In the genomic region with DNA sequence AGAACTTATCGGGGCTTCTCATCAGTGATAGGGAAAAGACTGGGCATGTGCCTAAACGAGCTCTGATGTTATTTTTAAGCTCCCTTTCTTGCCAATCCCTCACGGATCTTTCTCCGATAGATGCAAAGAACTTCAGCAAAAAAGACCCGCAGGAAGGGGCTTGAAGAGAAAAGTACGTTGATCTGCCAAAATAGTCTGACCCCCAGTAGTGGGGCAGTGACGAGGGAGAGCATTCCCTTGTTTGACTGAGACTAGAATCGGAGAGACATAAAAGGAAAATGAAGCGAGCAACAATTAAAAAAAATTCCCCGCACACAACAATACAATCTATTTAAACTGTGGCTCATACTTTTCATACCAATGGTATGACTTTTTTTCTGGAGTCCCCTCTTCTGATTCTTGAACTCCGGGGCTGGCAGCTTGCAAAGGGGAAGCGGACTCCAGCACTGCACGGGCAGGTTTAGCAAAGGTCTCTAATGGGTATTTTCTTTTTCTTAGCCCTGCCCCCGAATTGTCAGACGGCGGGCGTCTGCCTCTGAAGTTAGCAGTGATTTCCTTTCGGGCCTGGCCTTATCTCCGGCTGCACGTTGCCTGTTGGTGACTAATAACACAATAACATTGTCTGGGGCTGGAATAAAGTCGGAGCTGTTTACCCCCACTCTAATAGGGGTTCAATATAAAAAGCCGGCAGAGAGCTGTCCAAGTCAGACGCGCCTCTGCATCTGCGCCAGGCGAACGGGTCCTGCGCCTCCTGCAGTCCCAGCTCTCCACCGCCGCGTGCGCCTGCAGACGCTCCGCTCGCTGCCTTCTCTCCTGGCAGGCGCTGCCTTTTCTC, we compare ENCODE assay signal across 8 cellular contexts. TPM values are rescaled to one million over a fixed set of nuclear protein-coding genes. Genes with fewer than 3 reads are reported as not detected.
DNase-seq lines count a peak whose midpoint lies in the region; ATAC-seq and TF ChIP-seq lines count a peak whose summit lies in the region.

A gene (plus strand): TSS at position 707 of the 835 bp plus-strand sequence. CDS start 269 bp downstream, outside the sequence.

- CTCF ChIA-PET in CD4-positive, alpha-beta T cell (lab: Charles Lee): interaction anchor here (0.9 to 1.7 kb wide), 5 partner anchors 12 to 635 kb away, joined by 3 to 5 read pairs (median 4); no protein-coding TSS in a partner anchor
- CTCF ChIA-PET in OCI-LY7 (lab: Charles Lee; ENCODE audit: unreplicated experiment): interaction anchor here (0.5 to 0.9 kb wide), 3 partner anchors 10 to 319 kb away, joined by 3 to 4 read pairs (median 4); no protein-coding TSS in a partner anchor

- H3K4me3 Mint-ChIP-seq in CD4-positive, alpha-beta T cell: peak within 1 kb of the TSS; percentile 89
- peak within 1 kb of the TSS; percentile 93 for H3K4me3 Mint-ChIP-seq in activated T-helper 17 cell treated with anti-CD3 and anti-CD28 coated beads, Interleukin-2, amount 50 U/mL, for 72 hours
- H3K4me3 Mint-ChIP-seq in nephron progenitor cell: peak within 1 kb of the TSS; percentile 89

- H3K4me2 ChIP-seq in OCI-LY7 (ENCODE audit: low read length): peak within 1 kb of the TSS; percentile 60

- H3K79me2 ChIP-seq in OCI-LY7 (ENCODE audit: insufficient read depth, low read depth, low read length): no peaks in the 10 kb centered on the region

- peak; percentile 9 for TF ChIP-seq CTCF in CD4-positive, alpha-beta T cell (IDR thresholded peaks at IDR 0.05)
- TF ChIP-seq CTCF in OCI-LY7 (conservative IDR thresholded peaks at IDR 0.05; ENCODE audit: low read length) (peak; percentile 45; the same call in 1 of the 2 replicates), foreskin fibroblast (IDR thresholded peaks at IDR 0.05; ENCODE audit: low read depth, low read length) (peak; percentile 61), nephron progenitor cell (IDR thresholded peaks at IDR 0.05) (peak; percentile 37)

- POLR2A ChIA-PET in CD4-positive, alpha-beta T cell (lab: Charles Lee): interaction anchor here (0.6 to 1.2 kb wide), 5 partner anchors 10 to 1012 kb away, joined by 3 to 4 read pairs (median 3); no protein-coding TSS in a partner anchor
- POLR2A ChIA-PET in OCI-LY7 (lab: Charles Lee): interaction anchor here (1.0 kb wide), 1 partner anchor 10 kb away, joined by 3 read pairs; no protein-coding TSS in a partner anchor

- no peaks in the 10 kb centered on the region for H4K20me1 ChIP-seq in OCI-LY7 (ENCODE audit: insufficient read depth, low read length)

- intact Hi-C loops in CD4-positive, alpha-beta T cell (cut with DNase I, micrococcal nuclease): loop anchor here (1.0 kb wide), 2 partner anchors 634 to 635 kb away; no protein-coding TSS in a partner anchor
- intact Hi-C loops in OCI-LY7 (cut with micrococcal nuclease; ENCODE audit: unreplicated experiment): loop anchor here (1.0 to 5.0 kb wide), 3 partner anchors 315 to 635 kb away; no protein-coding TSS in a partner anchor

- H3K36me3 ChIP-seq in OCI-LY7 (ENCODE audit: insufficient read depth, low read length): no peaks in the 10 kb centered on the region

- H2AFZ ChIP-seq in OCI-LY7 (ENCODE audit: low read length): peak within 1 kb of the TSS; percentile 73; the same call in 1 of the 2 replicates

- H3K4me3 ChIP-seq in OCI-LY7 (ENCODE audit: low read depth, low read length, poor library complexity, severe bottlenecking) (peak within 1 kb of the TSS; percentile 57), foreskin fibroblast (ENCODE audit: low read depth in 1 of 2, low read length in 2 of 2) (peak within 1 kb of the TSS; percentile 55 to 80)

- no peak within 1 kb of the TSS for H3K27ac ChIP-seq in CD4-positive, alpha-beta T cell (ENCODE audit: low read depth, low read length)
- no peak within 1 kb of the TSS for H3K27ac ChIP-seq in OCI-LY7 (ENCODE audit: low read depth, low read length, poor library complexity, severe bottlenecking)

- peaks cover 57% of the 10 kb centered on the region for H3K27me3 Mint-ChIP-seq in CD4-positive, alpha-beta T cell
- H3K27me3 Mint-ChIP-seq in activated T-helper 17 cell treated with anti-CD3 and anti-CD28 coated beads, Interleukin-2, amount 50 U/mL, for 72 hours: peaks cover 41% of the 10 kb centered on the region
- peaks cover 48% of the 10 kb centered on the region for H3K27me3 Mint-ChIP-seq in nephron progenitor cell (ENCODE audit: low read depth, poor library complexity)

- H3K27ac Mint-ChIP-seq in CD4-positive, alpha-beta T cell: no peak within 1 kb of the TSS
- H3K27ac Mint-ChIP-seq in activated T-helper 17 cell treated with anti-CD3 and anti-CD28 coated beads, Interleukin-2, amount 50 U/mL, for 72 hours: peak within 1 kb of the TSS; percentile 40
- H3K27ac Mint-ChIP-seq in nephron progenitor cell: no peak within 1 kb of the TSS

- peak; percentile 82 for ATAC-seq in CD4-positive, alpha-beta T cell (ENCODE audit: poor library complexity)
- peak; percentile 57 for ATAC-seq in HG03378 (IDR thresholded peaks at IDR 0.05; ENCODE audit: unreplicated experiment)
- peak; percentile 86 for ATAC-seq in activated T-helper 17 cell treated with anti-CD3 and anti-CD28 coated beads, Interleukin-2, amount 50 U/mL, for 72 hours (replicated peaks)

- no peaks in the 10 kb centered on the region for H3K9me3 ChIP-seq in CD4-positive, alpha-beta T cell (ENCODE audit: control insufficient read depth, low read length)
- H3K9me3 ChIP-seq in OCI-LY7 (ENCODE audit: low read length): no peaks in the 10 kb centered on the region

- no peaks in the 10 kb centered on the region for H3K36me3 Mint-ChIP-seq in CD4-positive, alpha-beta T cell (ENCODE audit: low read depth)
- no peaks in the 10 kb centered on the region for H3K36me3 Mint-ChIP-seq in activated T-helper 17 cell treated with anti-CD3 and anti-CD28 coated beads, Interleukin-2, amount 50 U/mL, for 72 hours (ENCODE audit: low read depth)
- no peaks in the 10 kb centered on the region for H3K36me3 Mint-ChIP-seq in nephron progenitor cell (ENCODE audit: low read depth)

- DNase-seq in CD4-positive, alpha-beta T cell: peak in 9 of 10 experiments; percentile 9 to 58 (median 22)
- DNase-seq in GM19238 (ENCODE audit: insufficient read length, low spot score) (peak; percentile 63), OCI-LY7 (ENCODE audit: low spot score) (peak; percentile 57), foreskin fibroblast (peak; percentile 82 to 94), nephron progenitor cell (peak; percentile 81), superior temporal gyrus (ENCODE audit: extremely low spot score) (peak; percentile 72)

- BruUV-seq in OCI-LY7 (replicated peaks; lab: Mats Ljungman, UMichigan): no TSS peak

- peaks cover 20% of the 10 kb centered on the region for H3K4me1 Mint-ChIP-seq in CD4-positive, alpha-beta T cell (ENCODE audit: low read depth)
- H3K4me1 Mint-ChIP-seq in activated T-helper 17 cell treated with anti-CD3 and anti-CD28 coated beads, Interleukin-2, amount 50 U/mL, for 72 hours: peaks cover 15% of the 10 kb centered on the region
- peaks cover 33% of the 10 kb centered on the region for H3K4me1 Mint-ChIP-seq in nephron progenitor cell

- H3K9me2 ChIP-seq in OCI-LY7 (ENCODE audit: insufficient read depth, low read length): no peaks in the 10 kb centered on the region

- no peaks in the 10 kb centered on the region for H3K4me1 ChIP-seq in OCI-LY7 (ENCODE audit: insufficient read depth, low read length, poor library complexity, severe bottlenecking)

- peaks cover 34% of the 10 kb centered on the region for H3K27me3 ChIP-seq in CD4-positive, alpha-beta T cell (ENCODE audit: control insufficient read depth, insufficient read depth, low read length)

- H3K9me3 Mint-ChIP-seq in CD4-positive, alpha-beta T cell: no peaks in the 10 kb centered on the region
- H3K9me3 Mint-ChIP-seq in activated T-helper 17 cell treated with anti-CD3 and anti-CD28 coated beads, Interleukin-2, amount 50 U/mL, for 72 hours: no peaks in the 10 kb centered on the region
- no peaks in the 10 kb centered on the region for H3K9me3 Mint-ChIP-seq in nephron progenitor cell

RNA-seq across cellular contexts. Expression of the gene that starts here (rescaled TPM):
- 1 to 10 TPM in 1 of 2 experiments, under 1 TPM in 1; 0.80 to 1.1 TPM for total RNA-seq in CD4-positive, alpha-beta T cell
- total RNA-seq in OCI-LY7 (2014; rRNA removed; shearing (Covaris generic)): not detected in 2 replicates
- not detected in 2 replicates for total RNA-seq in OCI-LY7 (2022)
- under 1 TPM; 0.11 to 0.13 TPM for total RNA-seq in activated T-helper 17 cell treated with anti-CD3 and anti-CD28 coated beads, Interleukin-2, amount 50 U/mL, for 72 hours

Comparison
In these comparisons a context has a peak if more than half of its experiments do, and no peak if none do; other contexts are left out.
1. Peak in DNase-seq, H3K4me3 ChIP-seq and H3K4me2 ChIP-seq in OCI-LY7; RNA of the gene not detected or under 1 TPM.
2. Peak in ATAC-seq in activated T-helper 17 cell treated with anti-CD3 and anti-CD28 coated beads, Interleukin-2, amount 50 U/mL, for 72 hours; RNA of the gene not detected or under 1 TPM.
3. DNase-seq: peak in every context shown above with its lines; median percentile 88 in foreskin fibroblast; 81 in nephron progenitor cell; 72 in superior temporal gyrus; 63 in GM19238; 57 in OCI-LY7; 22 in CD4-positive, alpha-beta T cell.
4. CTCF ChIP-seq: peak in every context shown above with its lines; median percentile 61 in foreskin fibroblast; 45 in OCI-LY7; 37 in nephron progenitor cell; 9 in CD4-positive, alpha-beta T cell.